ENCODE assay signal across 8 cellular contexts in genomic region chr7:51141451-51141971, GRCh38.
DNase-seq lines count a peak whose midpoint lies in the region; ATAC-seq and TF ChIP-seq lines count a peak whose summit lies in the region.

No MANE protein-coding gene starts in this region.

- no peak overlapping the region for H3K4me3 ChIP-seq in DND-41 (ENCODE audit: low read depth in 1 of 2, low read length in 2 of 2)
- H3K4me3 ChIP-seq in hepatocyte = no peak overlapping the region
- no peak overlapping the region for H3K4me3 ChIP-seq in tibial nerve

- H3K9ac ChIP-seq in DND-41 (ENCODE audit: low read depth, low read length) = no peak overlapping the region

- H3K4me1 ChIP-seq in DND-41 (ENCODE audit: insufficient read depth, low read length) (no peaks in the 10 kb centered on the region), hepatocyte (ENCODE audit: insufficient read depth) (no peaks in the 10 kb centered on the region), tibial nerve (peaks cover 0 to 4% (median 0%) of the 10 kb centered on the region in 4 donors)

- TF ChIP-seq CTCF in DND-41 (IDR thresholded peaks at IDR 0.05; ENCODE audit: borderline replicate concordance, extremely low read depth, low read length, poor library complexity, severe bottlenecking) (peak; percentile 36), hepatocyte (IDR thresholded peaks at IDR 0.05; ENCODE audit: poor library complexity) (peak; percentile 76), tibial nerve (IDR thresholded peaks at IDR 0.05) (peak; percentile 24 to 48 (median 39)), GM13976 (IDR thresholded peaks at IDR 0.05; ENCODE audit: borderline replicate concordance, control extremely low read depth, extremely low read depth, insufficient read depth, missing control alignments) (no peak)

- H3K36me3 ChIP-seq in DND-41 (ENCODE audit: insufficient read depth, low read length) (no peaks in the 10 kb centered on the region), hepatocyte (replicated peaks; ENCODE audit: insufficient read depth, low read depth) (no peaks in the 10 kb centered on the region), tibial nerve (no peaks in the 10 kb centered on the region)

- DNase-seq in DND-41 (no peak), LHCN-M2 (ENCODE audit: low read depth) (peak; percentile 57), amniotic epithelial cell (ENCODE audit: low read depth) (peak; percentile 23), hepatocyte (ENCODE audit: low spot score) (peak; percentile 65), tibial nerve (ENCODE audit: low spot score in 2 of 2) (no peak), GM13976 (ENCODE audit: low spot score) (no peak)

- no peaks in the 10 kb centered on the region for H3K9me2 ChIP-seq in hepatocyte (replicated peaks; ENCODE audit: insufficient read depth)

- peaks cover 11% of the 10 kb centered on the region for H3K27me3 ChIP-seq in DND-41 (ENCODE audit: insufficient read depth, low read length, poor library complexity)
- no peaks in the 10 kb centered on the region for H3K27me3 ChIP-seq in hepatocyte
- no peaks in the 10 kb centered on the region for H3K27me3 ChIP-seq in tibial nerve

- H3K9me3 ChIP-seq in DND-41 (ENCODE audit: insufficient read depth, low read length, severe bottlenecking) = no peaks in the 10 kb centered on the region
- no peaks in the 10 kb centered on the region for H3K9me3 ChIP-seq in hepatocyte (ENCODE audit: low read depth)
- H3K9me3 ChIP-seq in tibial nerve = no peaks in the 10 kb centered on the region

- 15% methylated on average over 4 of the region's 4 CpGs for WGBS in hepatocyte (ENCODE audit: low lambda C conversion rate, missing lambda C conversion rate)
- WGBS in tibial nerve, 2 donors = 21 to 28% methylated on average over 4 of the region's 4 CpGs

- H3K27ac ChIP-seq in DND-41 (ENCODE audit: low read length) (no peak overlapping the region), hepatocyte (no peak overlapping the region), tibial nerve (no peak overlapping the region)

- no peak for TF ChIP-seq POLR2A in tibial nerve (IDR thresholded peaks at IDR 0.05)

- in situ Hi-C loops in GM13976 (cut with MboI; ENCODE audit: low sequenced_read_pairs, unreplicated experiment) = no loop called here

- H4K20me1 ChIP-seq in DND-41 (ENCODE audit: insufficient read depth, low read length) = no peaks in the 10 kb centered on the region
- no peaks in the 10 kb centered on the region for H4K20me1 ChIP-seq in hepatocyte (ENCODE audit: insufficient read depth, poor library complexity, severe bottlenecking)

- no peaks in the 10 kb centered on the region for H3K79me2 ChIP-seq in DND-41 (ENCODE audit: insufficient read depth, low read length)
- peaks cover 2% of the 10 kb centered on the region for H3K79me2 ChIP-seq in hepatocyte

- TF ChIP-seq EP300 in tibial nerve (IDR thresholded peaks at IDR 0.05) = no peak

- H3K4me2 ChIP-seq in DND-41 (ENCODE audit: insufficient read depth, low read length) (no peak overlapping the region), hepatocyte (no peak overlapping the region)

- no peak overlapping the region for H2AFZ ChIP-seq in DND-41 (ENCODE audit: low read depth, low read length)
- H2AFZ ChIP-seq in hepatocyte = no peak overlapping the region

- ATAC-seq in DND-41 (ENCODE audit: insufficient read depth, low read depth) (no peak), HG02623 (IDR thresholded peaks at IDR 0.05; ENCODE audit: unreplicated experiment) (no peak), GM19023 (IDR thresholded peaks at IDR 0.05; ENCODE audit: unreplicated experiment) (no peak)

Comparison
In these comparisons a context has a peak if more than half of its experiments do, and no peak if none do; other contexts are left out.
1. DNase-seq: peak in LHCN-M2 (single experiment), amniotic epithelial cell (single experiment) and hepatocyte (single experiment); none in DND-41 (single experiment), tibial nerve (0 of 2) and GM13976 (single experiment).